Comparison of ENCODE assay signal across 18 cellular contexts in the genomic region with DNA sequence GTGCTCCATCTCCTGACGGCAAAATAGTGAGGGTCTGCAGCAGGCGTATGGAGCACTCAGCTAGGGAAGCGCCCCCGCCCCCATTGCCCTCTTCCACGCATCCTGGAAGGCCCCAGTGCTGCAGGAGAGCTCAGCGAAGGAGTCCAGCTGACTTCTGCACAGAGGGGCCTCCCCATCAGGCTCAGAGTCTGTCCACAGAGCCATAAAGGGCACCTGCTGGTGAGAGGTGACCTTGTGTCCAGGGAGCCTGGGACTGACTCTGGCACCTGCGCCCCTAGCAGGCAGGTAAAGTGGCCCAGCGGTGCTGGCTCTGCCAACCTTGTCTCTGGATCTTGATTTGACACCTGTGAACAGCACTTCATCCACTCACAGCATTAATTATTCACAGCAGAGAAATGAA.
"Had no signal": no experiment of that assay in that cellular context is flagged by ENCODE, and none has a peak within 500 bp of the region (broad histone marks: within the 10 kb centered on the region; RNA-seq: fewer than 3 reads in every experiment).

No MANE protein-coding gene starts in this region.

- H3K36me3 ChIP-seq: gastrocnemius medialis, ovary had no signal

- H3K4me3 Mint-ChIP-seq: activated CD4-positive, alpha-beta T cell treated with anti-CD3 and anti-CD28 coated beads for 36 hours; activated CD8-positive, alpha-beta T cell treated with anti-CD3 and anti-CD28 coated beads, Interleukin-2, amount 10 ng/mL, durations not matched to agents 7 days and 5 days; activated naive CD4-positive, alpha-beta T cell treated with anti-CD3 and anti-CD28 coated beads for 36 hours; activated T-helper 1 cell treated with anti-CD3 and anti-CD28 coated beads, Interleukin-12 subunit alpha, Interleukin-12 subunit beta, Interleukin-2, Interleukin-4 antibody, amounts not matched to agents 30 ng/mL and 10 ng/mL and 1 ng/mL, durations not matched to agents 14 hours and 24 hours and 36 hours had no signal

- H3K27ac Mint-ChIP-seq: activated CD4-positive, alpha-beta T cell treated with anti-CD3 and anti-CD28 coated beads for 36 hours; activated CD8-positive, alpha-beta T cell treated with anti-CD3 and anti-CD28 coated beads, Interleukin-2, amount 10 ng/mL, durations not matched to agents 7 days and 5 days; activated naive CD4-positive, alpha-beta T cell treated with anti-CD3 and anti-CD28 coated beads for 36 hours had no signal

- ATAC-seq: activated CD4-positive, alpha-beta T cell treated with anti-CD3 and anti-CD28 coated beads for 36 hours; activated CD8-positive, alpha-beta T cell treated with anti-CD3 and anti-CD28 coated beads, Interleukin-2, amount 10 ng/mL, durations not matched to agents 7 days and 5 days; gastrocnemius medialis; left lung had no signal

- H3K9me3 Mint-ChIP-seq: activated naive CD4-positive, alpha-beta T cell treated with anti-CD3 and anti-CD28 coated beads for 36 hours; activated T-helper 1 cell treated with anti-CD3 and anti-CD28 coated beads, Interleukin-12 subunit alpha, Interleukin-12 subunit beta, Interleukin-2, Interleukin-4 antibody, amounts not matched to agents 30 ng/mL and 10 ng/mL and 1 ng/mL, durations not matched to agents 14 hours and 24 hours and 36 hours had no signal

- H3K27ac ChIP-seq: epithelial cell of prostate, gastrocnemius medialis, left lung, ovary, stomach, thoracic aorta had no signal

- DNase-seq: activated CD4-positive, alpha-beta T cell treated with anti-CD3 and anti-CD28 coated beads for 36 hours; activated CD8-positive, alpha-beta T cell treated with anti-CD3 and anti-CD28 coated beads, Interleukin-2, amount 10 ng/mL, durations not matched to agents 7 days and 5 days; activated naive CD4-positive, alpha-beta T cell treated with anti-CD3 and anti-CD28 coated beads for 36 hours; caudate nucleus; cortex of kidney; effector memory CD4-positive, alpha-beta T cell; gastrocnemius medialis; islet precursor cell; left lung; mesendoderm; ovary; stimulated activated CD4-positive, alpha-beta T cell treated with anti-CD3 and anti-CD28 coated beads, Interleukin-4, amount 100 ng/mL, for 1 hour; stimulated activated CD8-positive, alpha-beta memory T cell treated with anti-CD3 and anti-CD28 coated beads, Interleukin-4, amount 100 ng/mL, for 48 hours; stomach; T1000 had no signal

- H3K9me3 ChIP-seq: gastrocnemius medialis, left lung, ovary, stomach, thoracic aorta had no signal

- H3K27me3 Mint-ChIP-seq: activated CD4-positive, alpha-beta T cell treated with anti-CD3 and anti-CD28 coated beads for 36 hours had no signal

- H3K4me3 ChIP-seq: gastrocnemius medialis, left lung, ovary, stomach, thoracic aorta had no signal

- H3K27me3 ChIP-seq: gastrocnemius medialis, left lung, ovary, stomach had no signal
